21 cellular contexts compared by ENCODE assay signal in genomic region chr20:1862665-1863059, GRCh38. TPM values are rescaled to one million over a fixed set of nuclear protein-coding genes. Genes with fewer than 3 reads are reported as not detected.
"Had no signal": no experiment of that assay in that cellular context is flagged by ENCODE, and none has a peak within 500 bp of the region (broad histone marks: within the 10 kb centered on the region; RNA-seq: fewer than 3 reads in every experiment).

No MANE protein-coding gene starts in this region.

- H3K27ac Mint-ChIP-seq: activated naive CD8-positive, alpha-beta T cell treated with anti-CD3 and anti-CD28 coated beads for 36 hours; immature natural killer cell had no signal

- H3K4me1 Mint-ChIP-seq: central memory CD8-positive, alpha-beta T cell; immature natural killer cell had no signal

- H3K4me1 ChIP-seq: body of pancreas, esophagus muscularis mucosa, tibial nerve, uterus had no signal

- DNase-seq: activated CD4-positive, alpha-beta T cell treated with anti-CD3 and anti-CD28 coated beads for 1 hour; activated CD4-positive, alpha-beta T cell treated with anti-CD3 and anti-CD28 coated beads, Interleukin-2, amount 50 U/mL, for 4 hours; activated naive CD4-positive, alpha-beta T cell; activated naive CD8-positive, alpha-beta T cell treated with anti-CD3 and anti-CD28 coated beads for 36 hours; amniotic stem cell; body of pancreas; cortex of kidney; effector CD4-positive, alpha-beta T cell; heart left ventricle; immature natural killer cell; naive thymus-derived CD8-positive, alpha-beta T cell; stimulated activated naive CD4-positive, alpha-beta T cell; uterus; WERI-Rb-1 had no signal

- H3K27ac ChIP-seq: body of pancreas, esophagus muscularis mucosa, gastroesophageal sphincter, heart left ventricle, tibial nerve, uterus, WERI-Rb-1 had no signal

- H3K4me3 ChIP-seq: body of pancreas, esophagus muscularis mucosa, gastroesophageal sphincter, heart left ventricle, tibial nerve, uterus had no signal

- H3K4me3 Mint-ChIP-seq: activated naive CD8-positive, alpha-beta T cell treated with anti-CD3 and anti-CD28 coated beads for 36 hours; central memory CD8-positive, alpha-beta T cell; immature natural killer cell; naive thymus-derived CD8-positive, alpha-beta T cell had no signal

- H3K36me3 Mint-ChIP-seq: activated naive CD8-positive, alpha-beta T cell treated with anti-CD3 and anti-CD28 coated beads for 36 hours; immature natural killer cell; naive thymus-derived CD8-positive, alpha-beta T cell had no signal

- H3K9me3 Mint-ChIP-seq: activated naive CD8-positive, alpha-beta T cell treated with anti-CD3 and anti-CD28 coated beads for 36 hours; central memory CD8-positive, alpha-beta T cell; immature natural killer cell; naive thymus-derived CD8-positive, alpha-beta T cell had no signal

- H3K27me3 ChIP-seq: body of pancreas, heart left ventricle, neutrophil, tibial nerve, uterus had no signal

- H3K36me3 ChIP-seq: esophagus muscularis mucosa, gastroesophageal sphincter, heart left ventricle, tibial nerve, uterus, WERI-Rb-1 had no signal

- H3K9me3 ChIP-seq: body of pancreas, esophagus muscularis mucosa, gastroesophageal sphincter, heart left ventricle, neutrophil, tibial nerve, uterus had no signal

- ATAC-seq: body of pancreas; gastroesophageal sphincter; heart left ventricle; naive thymus-derived CD8-positive, alpha-beta T cell; sciatic nerve had no signal

RNA-seq across cellular contexts. Expression of gene SIRPA, which starts 32.5 kb away (rescaled TPM):
- total RNA-seq: T-helper 2 cell treated with Interferon-gamma antibody and Interleukin-4, amounts not matched to agents 100 ng/mL and 5 ng/mL, for 36 hours had no signal
